Comparison of ENCODE assay signal across 30 cellular contexts in genomic region chr4:7898385-7898784, GRCh38.
"Had no signal": no experiment of that assay in that cellular context is flagged by ENCODE, and none has a peak within 500 bp of the region (broad histone marks: within the 10 kb centered on the region; RNA-seq: fewer than 3 reads in every experiment).

No MANE protein-coding gene starts in this region.

- H3K27ac Mint-ChIP-seq: activated CD4-positive, alpha-beta memory T cell treated with anti-CD3 and anti-CD28 coated beads for 36 hours; activated CD4-positive, alpha-beta T cell treated with anti-CD3 and anti-CD28 coated beads, Interleukin-2, amount 10 ng/mL, durations not matched to agents 24 days and 14 days; activated naive CD4-positive, alpha-beta T cell treated with anti-CD3 and anti-CD28 coated beads, Interleukin-2, amount 10 ng/mL, durations not matched to agents 7 days and 5 days; activated naive CD8-positive, alpha-beta T cell treated with anti-CD3 and anti-CD28 coated beads, Interleukin-2, amount 10 ng/mL, durations not matched to agents 7 days and 5 days; activated T-helper 1 cell treated with anti-CD3 and anti-CD28 coated beads, Interleukin-12 subunit alpha, Interleukin-12 subunit beta, Interleukin-2, Interleukin-4 antibody, amounts not matched to agents 30 ng/mL and 10 ng/mL and 1 ng/mL, durations not matched to agents 14 hours and 24 hours and 36 hours; natural killer cell treated with Interleukin-12 subunit alpha and Interleukin-12 subunit beta and Interleukin-15 and Interleukin-18, amount 100 ng/mL, for 72 hours; stimulated activated effector memory CD8-positive, alpha-beta T cell treated with anti-CD3 and anti-CD28 coated beads, Interleukin-12 subunit alpha, Interleukin-12 subunit beta, amount 100 ng/mL, for 72 hours; stimulated activated naive CD8-positive, alpha-beta T cell treated with anti-CD3 and anti-CD28 coated beads, Interleukin-15, Interleukin-2, amounts not matched to agents 100 ng/mL and 50 ng/mL, for 24 hours; T-helper 17 cell had no signal

- H3K4me3 ChIP-seq: colonic mucosa, left lung, lower lobe of right lung, mucosa of descending colon, right lobe of liver, skin epidermis, thyroid gland had no signal

- H3K27ac ChIP-seq: colonic mucosa, foreskin keratinocyte, left lung, lower lobe of right lung, right lobe of liver, skin epidermis, thyroid gland, WERI-Rb-1 had no signal

- H3K36me3 ChIP-seq: colonic mucosa, left lung, lower lobe of right lung, right lobe of liver, thyroid gland, WERI-Rb-1 had no signal

- H3K9me3 Mint-ChIP-seq: activated CD4-positive, alpha-beta memory T cell treated with anti-CD3 and anti-CD28 coated beads for 36 hours; activated CD4-positive, alpha-beta T cell treated with anti-CD3 and anti-CD28 coated beads, Interleukin-2, amount 10 ng/mL, durations not matched to agents 24 days and 14 days; activated naive CD4-positive, alpha-beta T cell treated with anti-CD3 and anti-CD28 coated beads, Interleukin-2, amount 10 ng/mL, durations not matched to agents 7 days and 5 days; activated T-helper 1 cell treated with anti-CD3 and anti-CD28 coated beads, Interleukin-12 subunit alpha, Interleukin-12 subunit beta, Interleukin-2, Interleukin-4 antibody, amounts not matched to agents 30 ng/mL and 10 ng/mL and 1 ng/mL, durations not matched to agents 14 hours and 24 hours and 36 hours; natural killer cell treated with Interleukin-12 subunit alpha and Interleukin-12 subunit beta and Interleukin-15 and Interleukin-18, amount 100 ng/mL, for 72 hours; stimulated activated effector memory CD8-positive, alpha-beta T cell treated with anti-CD3 and anti-CD28 coated beads, Interleukin-12 subunit alpha, Interleukin-12 subunit beta, amount 100 ng/mL, for 72 hours; stimulated activated naive CD8-positive, alpha-beta T cell treated with anti-CD3 and anti-CD28 coated beads, Interleukin-15, Interleukin-2, amounts not matched to agents 100 ng/mL and 50 ng/mL, for 24 hours had no signal

- H3K36me3 Mint-ChIP-seq: activated CD4-positive, alpha-beta memory T cell treated with anti-CD3 and anti-CD28 coated beads for 36 hours; natural killer cell treated with Interleukin-12 subunit alpha and Interleukin-12 subunit beta and Interleukin-15 and Interleukin-18, amount 100 ng/mL, for 72 hours; stimulated activated effector memory CD8-positive, alpha-beta T cell treated with anti-CD3 and anti-CD28 coated beads, Interleukin-12 subunit alpha, Interleukin-12 subunit beta, amount 100 ng/mL, for 72 hours had no signal

- H3K27me3 ChIP-seq: colonic mucosa, foreskin keratinocyte, left lung, right lobe of liver, thyroid gland had no signal

- H3K4me1 ChIP-seq: colonic mucosa, left lung, lower lobe of right lung, right lobe of liver, thyroid gland had no signal

- ATAC-seq: left lung; lower lobe of right lung; mucosa of descending colon; natural killer cell treated with Interleukin-12 subunit alpha and Interleukin-12 subunit beta and Interleukin-15 and Interleukin-18, amount 100 ng/mL, for 72 hours; right lobe of liver; stimulated activated effector memory CD8-positive, alpha-beta T cell treated with anti-CD3 and anti-CD28 coated beads, Interleukin-12 subunit alpha, Interleukin-12 subunit beta, amount 100 ng/mL, for 72 hours; T-helper 17 cell had no signal

- FAIRE-seq: bronchial epithelial cell had no signal

- H3K4me3 Mint-ChIP-seq: activated CD4-positive, alpha-beta memory T cell treated with anti-CD3 and anti-CD28 coated beads for 36 hours; activated CD4-positive, alpha-beta T cell treated with anti-CD3 and anti-CD28 coated beads, Interleukin-2, amount 10 ng/mL, durations not matched to agents 24 days and 14 days; activated naive CD4-positive, alpha-beta T cell treated with anti-CD3 and anti-CD28 coated beads, Interleukin-2, amount 10 ng/mL, durations not matched to agents 7 days and 5 days; activated naive CD8-positive, alpha-beta T cell treated with anti-CD3 and anti-CD28 coated beads, Interleukin-2, amount 10 ng/mL, durations not matched to agents 7 days and 5 days; activated T-helper 1 cell treated with anti-CD3 and anti-CD28 coated beads, Interleukin-12 subunit alpha, Interleukin-12 subunit beta, Interleukin-2, Interleukin-4 antibody, amounts not matched to agents 30 ng/mL and 10 ng/mL and 1 ng/mL, durations not matched to agents 14 hours and 24 hours and 36 hours; natural killer cell treated with Interleukin-12 subunit alpha and Interleukin-12 subunit beta and Interleukin-15 and Interleukin-18, amount 100 ng/mL, for 72 hours; stimulated activated effector memory CD8-positive, alpha-beta T cell treated with anti-CD3 and anti-CD28 coated beads, Interleukin-12 subunit alpha, Interleukin-12 subunit beta, amount 100 ng/mL, for 72 hours; stimulated activated naive CD8-positive, alpha-beta T cell treated with anti-CD3 and anti-CD28 coated beads, Interleukin-15, Interleukin-2, amounts not matched to agents 100 ng/mL and 50 ng/mL, for 24 hours; T-helper 17 cell had no signal

- H3K27me3 Mint-ChIP-seq: activated CD4-positive, alpha-beta memory T cell treated with anti-CD3 and anti-CD28 coated beads for 36 hours; activated CD4-positive, alpha-beta T cell treated with anti-CD3 and anti-CD28 coated beads, Interleukin-2, amount 10 ng/mL, durations not matched to agents 24 days and 14 days; activated naive CD4-positive, alpha-beta T cell treated with anti-CD3 and anti-CD28 coated beads, Interleukin-2, amount 10 ng/mL, durations not matched to agents 7 days and 5 days; T-helper 17 cell had no signal

- H3K9me3 ChIP-seq: colonic mucosa, left lung, lower lobe of right lung, mucosa of descending colon, right lobe of liver, thyroid gland had no signal

- DNase-seq: activated CD4-positive, alpha-beta memory T cell treated with anti-CD3 and anti-CD28 coated beads for 36 hours; activated CD4-positive, alpha-beta T cell treated with anti-CD3 and anti-CD28 coated beads, Interleukin-2, amount 10 ng/mL, durations not matched to agents 24 days and 14 days; activated CD4-positive, CD25-positive, alpha-beta regulatory T cell treated with anti-CD3 and anti-CD28 coated beads, Interleukin-2, amount 50 U/mL, for 72 hours; activated CD8-positive, alpha-beta memory T cell treated with anti-CD3 and anti-CD28 coated beads, Interleukin-2, amount 50 U/mL, for 4 hours; activated gamma-delta T cell; activated naive CD4-positive, alpha-beta T cell treated with anti-CD3 and anti-CD28 coated beads, Interleukin-2, amount 10 ng/mL, durations not matched to agents 7 days and 5 days; activated naive CD8-positive, alpha-beta T cell treated with anti-CD3 and anti-CD28 coated beads, Interleukin-2, amount 10 ng/mL, durations not matched to agents 7 days and 5 days; activated T-cell treated with anti-CD3 and anti-CD28 coated beads, Interleukin-2, amount 50 U/mL, for 1 hour; amniotic stem cell; colonic mucosa; effector memory CD4-positive, alpha-beta T cell; erythroblast; left lung; lower lobe of right lung; mucosa of descending colon; right lobe of liver; stimulated activated CD4-positive, alpha-beta T cell treated with anti-CD3 and anti-CD28 coated beads, Interleukin-12 subunit alpha, Interleukin-12 subunit beta, amount 100 ng/mL, for 4 hours; stimulated activated CD4-positive, alpha-beta T cell treated with anti-CD3 and anti-CD28 coated beads, Interleukin-4, amount 100 ng/mL, for 1 hour; substantia nigra; T-helper 17 cell; T1000; thyroid gland; WERI-Rb-1 had no signal
